30 cellular contexts compared by ENCODE assay signal in the genomic region with DNA sequence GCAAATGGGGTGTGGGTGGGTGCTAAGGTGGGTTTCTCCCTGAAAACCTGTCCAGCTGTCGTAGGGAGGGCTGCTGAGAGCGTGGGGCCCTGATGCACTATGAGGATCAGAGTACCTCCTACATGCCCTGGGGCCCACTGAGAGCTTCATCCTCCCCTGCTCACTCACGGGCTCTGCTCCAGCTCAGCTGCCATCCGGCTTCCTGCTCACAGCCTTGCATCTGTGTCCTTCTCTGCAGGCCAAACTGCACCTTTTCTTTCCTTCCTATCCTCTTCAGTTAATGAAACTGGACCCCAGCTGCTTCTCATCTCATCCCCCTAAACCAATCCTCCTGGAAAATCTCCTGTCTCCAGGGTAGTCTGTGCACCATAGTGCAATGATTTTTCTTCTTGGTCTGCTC. TPM values are rescaled to one million over a fixed set of nuclear protein-coding genes. Genes with fewer than 3 reads are reported as not detected.
"Had no signal": no experiment of that assay in that cellular context is flagged by ENCODE, and none has a peak within 500 bp of the region (broad histone marks: within the 10 kb centered on the region; RNA-seq: fewer than 3 reads in every experiment).

No MANE protein-coding gene starts in this region.

- H3K27me3 ChIP-seq: breast epithelium, MG63 had no signal

- H3K4me3 ChIP-seq: breast epithelium, MG63 had no signal

- ATAC-seq: activated CD8-positive, alpha-beta T cell treated with anti-CD3 and anti-CD28 coated beads, Interleukin-2, amount 10 ng/mL, durations not matched to agents 7 days and 5 days; activated naive CD4-positive, alpha-beta T cell treated with anti-CD3 and anti-CD28 coated beads, Interleukin-2, amount 50 U/mL, for 72 hours; Panc1; WTC11 had no signal

- H3K27ac ChIP-seq: breast epithelium, KMS-11 had no signal

- H3K4me1 ChIP-seq: breast epithelium had no signal

- DNase-seq: activated CD4-positive, alpha-beta T cell treated with anti-CD3 and anti-CD28 coated beads for 48 hours; activated CD4-positive, alpha-beta T cell treated with anti-CD3 and anti-CD28 coated beads, Interleukin-2, amount 50 U/mL, for 4 hours; activated CD4-positive, CD25-positive, alpha-beta regulatory T cell treated with anti-CD3 and anti-CD28 coated beads, Interleukin-2, amount 50 U/mL, for 72 hours; activated CD8-positive, alpha-beta memory T cell treated with anti-CD3 and anti-CD28 coated beads, Interleukin-2, amount 50 U/mL, for 48 hours; activated CD8-positive, alpha-beta T cell treated with anti-CD3 and anti-CD28 coated beads, Interleukin-2, amount 10 ng/mL, durations not matched to agents 7 days and 5 days; activated effector memory CD4-positive, alpha-beta T cell treated with anti-CD3 and anti-CD28 coated beads, Interleukin-2, amount 50 U/mL, for 16 hours; activated naive CD4-positive, alpha-beta T cell treated with Interleukin-2 at 50 U/mL for 16 hours; activated T-cell treated with anti-CD3 and anti-CD28 coated beads, Interleukin-2, amount 50 U/mL, for 1 hour; central memory CD4-positive, alpha-beta T cell; MG63; MV-4-11; NCI-H1092 treated with DMSO at 0.1 percent for 48 hours; NCI-H1417 treated with DMSO at 0.1 percent for 48 hours; NCI-H1694; NCI-H2029; NCI-H2107; NCI-H2171 treated with DMSO at 0.1 percent for 48 hours; NCI-H226; NCI-H526; NCI-H774; NK-92 treated with Interleukin-12 subunit alpha and Interleukin-12 subunit beta, amount 100 ng/mL, for 24 hours; OCI-M1; SHP77 had no signal

- H3K4me2 ChIP-seq: KMS-11 had no signal

- H3K9me3 ChIP-seq: MG63 had no signal

- H3K36me3 ChIP-seq: breast epithelium had no signal

RNA-seq across cellular contexts. Expression of a gene that starts 22.2 kb away (rescaled TPM):
- total RNA-seq: activated CD8-positive, alpha-beta T cell treated with anti-CD3 and anti-CD28 coated beads, Interleukin-2, amount 10 ng/mL, durations not matched to agents 7 days and 5 days; activated naive CD4-positive, alpha-beta T cell treated with anti-CD3 and anti-CD28 coated beads, Interleukin-2, amount 50 U/mL, for 72 hours; breast epithelium; NCI-H460; SK-MEL-5 had no signal
